Comparison of ENCODE assay signal across 23 cellular contexts in the genomic region with DNA sequence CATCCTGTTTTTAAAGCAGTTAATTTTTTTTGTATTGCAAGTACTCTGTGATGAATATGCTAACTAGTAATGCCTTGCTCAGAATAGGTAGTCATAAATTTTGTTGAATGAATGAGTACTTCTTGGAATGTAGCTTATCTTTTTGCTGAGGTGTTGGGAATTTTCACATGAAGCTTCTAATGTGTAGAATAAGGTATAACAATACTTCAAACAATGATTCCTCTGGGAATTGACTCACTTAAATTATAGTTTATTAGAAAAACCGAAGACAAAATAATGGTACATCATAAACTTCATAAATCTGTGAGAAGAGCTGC. TPM values are rescaled to one million over a fixed set of nuclear protein-coding genes. Genes with fewer than 3 reads are reported as not detected.
A peak's percentile ranks its signal among the peaks of the same experiment; 100 is the strongest.
DNase-seq lines count a peak whose midpoint lies in the region; ATAC-seq and TF ChIP-seq lines count a peak whose summit lies in the region.
"Had no signal": no experiment of that assay in that cellular context is flagged by ENCODE, and none has a peak within 500 bp of the region (broad histone marks: within the 10 kb centered on the region; RNA-seq: fewer than 3 reads in every experiment).

No MANE protein-coding gene starts in this region.

- no peaks in the 10 kb centered on the region for H3K9me3 ChIP-seq in T-helper 17 cell (ENCODE audit: control insufficient read depth, low read length, poor library complexity, severe bottlenecking)
- H3K9me3 ChIP-seq: MG63 had no signal

- H3K36me3 Mint-ChIP-seq in activated naive CD8-positive, alpha-beta T cell, result peaks cover 25% of the 10 kb centered on the region
- H3K36me3 Mint-ChIP-seq in activated naive CD8-positive, alpha-beta T cell treated with anti-CD3 and anti-CD28 coated beads for 36 hours, result peaks cover 56% of the 10 kb centered on the region
- H3K36me3 Mint-ChIP-seq in T-helper 17 cell (ENCODE audit: low read depth) (peaks cover 17% of the 10 kb centered on the region), mesothelial cell of epicardium (peaks cover 24% of the 10 kb centered on the region), chondrocyte (ENCODE audit: low read depth) (no peaks in the 10 kb centered on the region)
- peaks cover 21% of the 10 kb centered on the region for H3K36me3 Mint-ChIP-seq in stimulated activated memory B cell treated with anti-CD40 and anti-IgM and Interleukin-4, amounts not matched to agents 10 μg/mL and 1 μg/mL and 100 μg/mL, for 72 hours

- no peaks in the 10 kb centered on the region for H3K27me3 Mint-ChIP-seq in activated naive CD8-positive, alpha-beta T cell
- no peaks in the 10 kb centered on the region for H3K27me3 Mint-ChIP-seq in activated naive CD8-positive, alpha-beta T cell treated with anti-CD3 and anti-CD28 coated beads for 36 hours
- no peaks in the 10 kb centered on the region for H3K27me3 Mint-ChIP-seq in T-helper 17 cell
- H3K27me3 Mint-ChIP-seq in mesothelial cell of epicardium (ENCODE audit: low read depth), result no peaks in the 10 kb centered on the region
- no peaks in the 10 kb centered on the region for H3K27me3 Mint-ChIP-seq in stimulated activated memory B cell treated with anti-CD40 and anti-IgM and Interleukin-4, amounts not matched to agents 10 μg/mL and 1 μg/mL and 100 μg/mL, for 72 hours
- no peaks in the 10 kb centered on the region for H3K27me3 Mint-ChIP-seq in chondrocyte (ENCODE audit: low read depth)

- H3K27ac Mint-ChIP-seq in activated naive CD8-positive, alpha-beta T cell, result peak overlapping the region; percentile 36
- no peak overlapping the region for H3K27ac Mint-ChIP-seq in activated naive CD8-positive, alpha-beta T cell treated with anti-CD3 and anti-CD28 coated beads for 36 hours
- H3K27ac Mint-ChIP-seq in T-helper 17 cell (peak overlapping the region; percentile 57), mesothelial cell of epicardium (peak overlapping the region; percentile 25), chondrocyte (ENCODE audit: unreplicated experiment) (no peak overlapping the region)
- H3K27ac Mint-ChIP-seq in stimulated activated memory B cell treated with anti-CD40 and anti-IgM and Interleukin-4, amounts not matched to agents 10 μg/mL and 1 μg/mL and 100 μg/mL, for 72 hours, result no peak overlapping the region
- H3K27ac Mint-ChIP-seq: GM23338, H9 had no signal

- ATAC-seq in T-helper 17 cell, result no peak
- no peak for ATAC-seq in stimulated activated memory B cell treated with anti-CD40 and anti-IgM and Interleukin-4, amounts not matched to agents 10 μg/mL and 1 μg/mL and 100 μg/mL, for 72 hours
- ATAC-seq: GM23338, PC-3, SK-N-SH treated with all-trans-retinoic acid at 6 μM for 48 hours had no signal

- no peak for DNase-seq in activated naive CD8-positive, alpha-beta T cell treated with anti-CD3 and anti-CD28 coated beads for 36 hours
- DNase-seq in T-helper 17 cell, result no peak
- no peak for DNase-seq in mesothelial cell of epicardium (ENCODE audit: low spot score in 2 of 2, unreplicated experiment in 2 of 2)
- no peak for DNase-seq in SHP77 (lab: John Stamatoyannopoulos, UW)
- DNase-seq in chondrocyte (ENCODE audit: low spot score), result no peak
- DNase-seq: DMS153; H9; KG1; MG63; NCI-H1105 treated with DMSO at 0.1 percent for 48 hours; NCI-H146; NCI-H1930; NCI-H2107; NCI-H446 treated with DMSO at 0.1 percent for 48 hours; NCI-H526; NCI-H82; NK-92 treated with Interleukin-12 subunit alpha and Interleukin-12 subunit beta, amount 100 ng/mL, for 24 hours; PC-3; SJCRH30 had no signal

- H3K4me1 Mint-ChIP-seq in activated naive CD8-positive, alpha-beta T cell (ENCODE audit: low read depth), result peaks cover 72% of the 10 kb centered on the region
- peaks cover 51% of the 10 kb centered on the region for H3K4me1 Mint-ChIP-seq in activated naive CD8-positive, alpha-beta T cell treated with anti-CD3 and anti-CD28 coated beads for 36 hours
- H3K4me1 Mint-ChIP-seq in T-helper 17 cell (peaks cover 65% of the 10 kb centered on the region), mesothelial cell of epicardium (peaks cover 32% of the 10 kb centered on the region), chondrocyte (ENCODE audit: low read depth) (peaks cover 2% of the 10 kb centered on the region)
- H3K4me1 Mint-ChIP-seq in stimulated activated memory B cell treated with anti-CD40 and anti-IgM and Interleukin-4, amounts not matched to agents 10 μg/mL and 1 μg/mL and 100 μg/mL, for 72 hours, result peaks cover 37% of the 10 kb centered on the region

- H3K4me3 Mint-ChIP-seq in activated naive CD8-positive, alpha-beta T cell, result no peak overlapping the region
- no peak overlapping the region for H3K4me3 Mint-ChIP-seq in activated naive CD8-positive, alpha-beta T cell treated with anti-CD3 and anti-CD28 coated beads for 36 hours
- H3K4me3 Mint-ChIP-seq in T-helper 17 cell (peak overlapping the region; percentile 68), mesothelial cell of epicardium (no peak overlapping the region), chondrocyte (ENCODE audit: unreplicated experiment) (no peak overlapping the region)
- H3K4me3 Mint-ChIP-seq in stimulated activated memory B cell treated with anti-CD40 and anti-IgM and Interleukin-4, amounts not matched to agents 10 μg/mL and 1 μg/mL and 100 μg/mL, for 72 hours, result no peak overlapping the region
- H3K4me3 Mint-ChIP-seq: GM23338, H9 had no signal

- TF ChIP-seq CTCF in mesothelial cell of epicardium (IDR thresholded peaks at IDR 0.05; ENCODE audit: unreplicated experiment) (no peak), chondrocyte (IDR thresholded peaks at IDR 0.05) (no peak)

- peaks cover 4% of the 10 kb centered on the region for H3K9me3 Mint-ChIP-seq in activated naive CD8-positive, alpha-beta T cell (ENCODE audit: low read depth)
- H3K9me3 Mint-ChIP-seq in activated naive CD8-positive, alpha-beta T cell treated with anti-CD3 and anti-CD28 coated beads for 36 hours, result peaks cover 11% of the 10 kb centered on the region
- H3K9me3 Mint-ChIP-seq in mesothelial cell of epicardium, result peaks cover 15% of the 10 kb centered on the region
- no peaks in the 10 kb centered on the region for H3K9me3 Mint-ChIP-seq in stimulated activated memory B cell treated with anti-CD40 and anti-IgM and Interleukin-4, amounts not matched to agents 10 μg/mL and 1 μg/mL and 100 μg/mL, for 72 hours
- peaks cover 10% of the 10 kb centered on the region for H3K9me3 Mint-ChIP-seq in chondrocyte (ENCODE audit: low read depth)
- H3K9me3 Mint-ChIP-seq: GM23338, H9 had no signal

RNA-seq across cellular contexts. Expression of a gene that starts 13.9 kb away (rescaled TPM):
- 10 to 100 TPM in 1 of 2 experiments, 1 to 10 TPM in 1; 9.5 to 11.2 TPM for total RNA-seq in activated naive CD8-positive, alpha-beta T cell treated with anti-CD3 and anti-CD28 coated beads for 36 hours
- total RNA-seq in T-helper 17 cell, result 100 to 1,000 TPM; 186 to 281 TPM
- 19.5 to 21.4 TPM (median 20.1 TPM) in 3 replicates for total RNA-seq in mesothelial cell of epicardium
- total RNA-seq in chondrocyte, result 1.4 to 2.3 TPM (median 1.5 TPM) in 3 replicates

Comparison
In these comparisons a context has a peak if more than half of its experiments do, and no peak if none do; other contexts are left out.
1. H3K27ac Mint-ChIP-seq: peak in activated naive CD8-positive, alpha-beta T cell (single experiment), T-helper 17 cell (single experiment) and mesothelial cell of epicardium (single experiment); none in activated naive CD8-positive, alpha-beta T cell treated with anti-CD3 and anti-CD28 coated beads for 36 hours (single experiment), stimulated activated memory B cell treated with anti-CD40 and anti-IgM and Interleukin-4, amounts not matched to agents 10 μg/mL and 1 μg/mL and 100 μg/mL, for 72 hours (single experiment) and chondrocyte (single experiment).